7 cellular contexts compared by ENCODE assay signal in the genomic region with DNA sequence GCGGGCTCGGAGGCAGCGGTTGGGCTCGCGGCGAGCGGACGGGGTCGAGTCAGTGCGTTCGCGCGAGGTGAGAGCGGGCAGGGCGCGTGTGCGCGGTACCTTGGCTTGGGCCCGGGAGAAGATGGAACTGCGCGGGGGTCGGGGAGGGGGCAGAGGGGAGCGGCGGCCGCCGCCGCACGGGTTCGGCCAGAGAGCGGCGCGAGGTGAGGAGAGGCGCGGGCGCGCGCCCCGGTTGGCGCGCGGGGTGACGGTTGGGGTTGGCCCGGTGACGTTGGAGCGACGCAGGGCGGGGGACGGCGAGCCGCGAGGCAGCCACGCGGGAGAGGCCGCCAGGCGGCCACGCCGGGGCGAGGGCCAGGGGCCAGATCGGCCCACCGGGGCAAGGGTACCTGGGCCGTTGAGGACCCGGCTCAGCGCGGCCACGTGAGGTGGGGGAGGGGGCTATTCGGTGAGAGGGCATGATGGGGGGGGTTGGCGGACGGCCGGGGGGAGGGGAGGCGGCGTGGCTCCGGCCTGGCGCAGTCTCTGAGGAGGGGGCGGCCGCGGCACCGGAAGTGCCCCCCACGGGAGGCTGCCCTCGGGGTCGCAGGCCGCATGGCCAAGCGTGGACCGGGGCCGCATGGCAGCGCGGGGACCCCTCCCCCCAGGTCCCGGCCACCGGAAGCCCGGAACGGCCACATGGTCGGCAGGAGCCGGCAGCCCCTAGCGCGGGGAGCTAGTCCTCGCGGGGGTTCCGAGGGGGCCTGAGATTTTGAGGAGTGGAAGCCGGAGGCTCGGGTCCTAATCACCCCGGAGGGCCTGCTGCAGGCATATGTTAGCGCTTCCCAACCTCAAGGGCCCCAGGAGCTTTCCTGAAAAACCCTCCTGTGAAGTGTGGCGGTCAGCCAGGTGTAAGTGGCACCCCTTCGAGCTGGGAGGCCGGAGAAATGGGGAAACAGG. TPM values are rescaled to one million over a fixed set of nuclear protein-coding genes. Genes with fewer than 3 reads are reported as not detected.
DNase-seq lines count a peak whose midpoint lies in the region; ATAC-seq and TF ChIP-seq lines count a peak whose summit lies in the region.

No MANE protein-coding gene starts in this region.

- H3K4me3 Mint-ChIP-seq in activated T-helper 1 cell treated with anti-CD3 and anti-CD28 coated beads, Interleukin-12 subunit alpha, Interleukin-12 subunit beta, Interleukin-2, Interleukin-4 antibody, amounts not matched to agents 30 ng/mL and 10 ng/mL and 1 ng/mL, durations not matched to agents 14 hours and 24 hours and 36 hours = peak overlapping the region; percentile 94
- peak overlapping the region; percentile 94 for H3K4me3 Mint-ChIP-seq in nephron progenitor cell

- peaks cover 10 to 17% of the 10 kb centered on the region in 2 donors for H3K4me1 ChIP-seq in uterus

- no peaks in the 10 kb centered on the region for H3K9me3 ChIP-seq in uterus

- H3K36me3 Mint-ChIP-seq in activated T-helper 1 cell treated with anti-CD3 and anti-CD28 coated beads, Interleukin-12 subunit alpha, Interleukin-12 subunit beta, Interleukin-2, Interleukin-4 antibody, amounts not matched to agents 30 ng/mL and 10 ng/mL and 1 ng/mL, durations not matched to agents 14 hours and 24 hours and 36 hours (ENCODE audit: low read depth) = peaks cover 41% of the 10 kb centered on the region
- H3K36me3 Mint-ChIP-seq in nephron progenitor cell (ENCODE audit: low read depth) = peaks cover 37% of the 10 kb centered on the region

- TF ChIP-seq POLR2A in uterus (IDR thresholded peaks at IDR 0.05) = no peak

- peaks cover 32% of the 10 kb centered on the region for H3K4me1 Mint-ChIP-seq in activated T-helper 1 cell treated with anti-CD3 and anti-CD28 coated beads, Interleukin-12 subunit alpha, Interleukin-12 subunit beta, Interleukin-2, Interleukin-4 antibody, amounts not matched to agents 30 ng/mL and 10 ng/mL and 1 ng/mL, durations not matched to agents 14 hours and 24 hours and 36 hours (ENCODE audit: low read depth)
- H3K4me1 Mint-ChIP-seq in nephron progenitor cell = peaks cover 40% of the 10 kb centered on the region

- H3K9me3 Mint-ChIP-seq in activated T-helper 1 cell treated with anti-CD3 and anti-CD28 coated beads, Interleukin-12 subunit alpha, Interleukin-12 subunit beta, Interleukin-2, Interleukin-4 antibody, amounts not matched to agents 30 ng/mL and 10 ng/mL and 1 ng/mL, durations not matched to agents 14 hours and 24 hours and 36 hours = no peaks in the 10 kb centered on the region
- peaks cover 4% of the 10 kb centered on the region for H3K9me3 Mint-ChIP-seq in nephron progenitor cell

- peaks cover 4% of the 10 kb centered on the region for H3K27me3 Mint-ChIP-seq in activated T-helper 1 cell treated with anti-CD3 and anti-CD28 coated beads, Interleukin-12 subunit alpha, Interleukin-12 subunit beta, Interleukin-2, Interleukin-4 antibody, amounts not matched to agents 30 ng/mL and 10 ng/mL and 1 ng/mL, durations not matched to agents 14 hours and 24 hours and 36 hours (ENCODE audit: insufficient read depth)
- H3K27me3 Mint-ChIP-seq in nephron progenitor cell (ENCODE audit: low read depth, poor library complexity) = peaks cover 9% of the 10 kb centered on the region

- H3K27me3 ChIP-seq in uterus = no peaks in the 10 kb centered on the region

- TF ChIP-seq CTCF in fibroblast of the aortic adventitia (IDR thresholded peaks at IDR 0.05; ENCODE audit: insufficient read depth, low read length) = no peak
- TF ChIP-seq CTCF in nephron progenitor cell (IDR thresholded peaks at IDR 0.05) = no peak
- no peak for TF ChIP-seq CTCF in uterus (IDR thresholded peaks at IDR 0.05)
- TF ChIP-seq CTCF in GM20000 (IDR thresholded peaks at IDR 0.05; ENCODE audit: extremely low read depth, missing control alignments) = no peak

- H3K4me3 ChIP-seq in fibroblast of the aortic adventitia (ENCODE audit: low read depth, low read length) (peak overlapping the region; percentile 91), uterus (peak overlapping the region; percentile 64 to 100)

- H3K36me3 ChIP-seq in uterus = no peaks in the 10 kb centered on the region

- peak overlapping the region; percentile 98 to 99 for H3K27ac ChIP-seq in uterus

- intact Hi-C loops in activated T-helper 1 cell treated with anti-CD3 and anti-CD28 coated beads, Interleukin-12 subunit alpha, Interleukin-12 subunit beta, Interleukin-2, Interleukin-4 antibody, amounts not matched to agents 30 ng/mL and 10 ng/mL and 1 ng/mL, durations not matched to agents 14 hours and 24 hours and 36 hours (cut with micrococcal nuclease) = loop anchor here (1.0 to 5.0 kb wide), 17 partner anchors 7 to 549 kb away; a partner anchor contains a TSS
- intact Hi-C loops in uterus (cut with DNase I; ENCODE audit: low total_unique reads) = no loop called here

- ATAC-seq in GM21360 (IDR thresholded peaks at IDR 0.05; ENCODE audit: unreplicated experiment) = peak; percentile 3

- H3K27ac Mint-ChIP-seq in activated T-helper 1 cell treated with anti-CD3 and anti-CD28 coated beads, Interleukin-12 subunit alpha, Interleukin-12 subunit beta, Interleukin-2, Interleukin-4 antibody, amounts not matched to agents 30 ng/mL and 10 ng/mL and 1 ng/mL, durations not matched to agents 14 hours and 24 hours and 36 hours = peak overlapping the region; percentile 100
- peak overlapping the region; percentile 98 for H3K27ac Mint-ChIP-seq in nephron progenitor cell

- DNase-seq in NCI-H2171 treated with DMSO at 0.1 percent for 48 hours (lab: John Stamatoyannopoulos, UW) = peak; percentile 60
- DNase-seq in activated T-helper 1 cell treated with anti-CD3 and anti-CD28 coated beads, Interleukin-12 subunit alpha, Interleukin-12 subunit beta, Interleukin-2, Interleukin-4 antibody, amounts not matched to agents 30 ng/mL and 10 ng/mL and 1 ng/mL, durations not matched to agents 14 hours and 24 hours and 36 hours (ENCODE audit: low spot score) = peak; percentile 50
- peak; percentile 34 for DNase-seq in fibroblast of the aortic adventitia (ENCODE audit: low read depth)
- DNase-seq in nephron progenitor cell = peak; percentile 47
- DNase-seq in uterus = peak; percentile 52 to 68
- DNase-seq in GM20000 (ENCODE audit: low spot score) = no peak

RNA-seq across cellular contexts. Expression of a gene that starts 0.5 kb away (rescaled TPM):
- total RNA-seq in activated T-helper 1 cell treated with anti-CD3 and anti-CD28 coated beads, Interleukin-12 subunit alpha, Interleukin-12 subunit beta, Interleukin-2, Interleukin-4 antibody, amounts not matched to agents 30 ng/mL and 10 ng/mL and 1 ng/mL, durations not matched to agents 14 hours and 24 hours and 36 hours = 1,241 and 1,262 TPM in 2 replicates
- total RNA-seq in fibroblast of the aortic adventitia (ENCODE audit: low replicate concordance) = 78.3 and 1,006 TPM in 2 replicates
- total RNA-seq in uterus = 100 to 1,000 TPM in 3 of 4 donors, 10 to 100 TPM in 1; 75.3 to 219 (median 198) TPM

RNA-seq across cellular contexts. Expression of a gene that starts 7.2 kb away (rescaled TPM):
- 52.3 and 59.0 TPM in 2 replicates for total RNA-seq in activated T-helper 1 cell treated with anti-CD3 and anti-CD28 coated beads, Interleukin-12 subunit alpha, Interleukin-12 subunit beta, Interleukin-2, Interleukin-4 antibody, amounts not matched to agents 30 ng/mL and 10 ng/mL and 1 ng/mL, durations not matched to agents 14 hours and 24 hours and 36 hours
- total RNA-seq in fibroblast of the aortic adventitia (ENCODE audit: low replicate concordance) (28.4 and 69.1 TPM in 2 replicates), uterus (10 to 100 TPM; 34.0 to 68.3 (median 43.9) TPM)

RNA-seq across cellular contexts. Expression of a gene that starts 13.5 kb away (rescaled TPM):
- total RNA-seq in activated T-helper 1 cell treated with anti-CD3 and anti-CD28 coated beads, Interleukin-12 subunit alpha, Interleukin-12 subunit beta, Interleukin-2, Interleukin-4 antibody, amounts not matched to agents 30 ng/mL and 10 ng/mL and 1 ng/mL, durations not matched to agents 14 hours and 24 hours and 36 hours = 0.36 TPM in 1 of 2 replicates, not detected in the other
- total RNA-seq in fibroblast of the aortic adventitia (ENCODE audit: low replicate concordance) (not detected in 2 replicates), uterus (1 to 10 TPM in 2 of 4 donors, not detected in 2; 2.4 to 4.4 TPM)

RNA-seq across cellular contexts. Expression of a gene that starts 21.2 kb away (rescaled TPM):
- 57.1 and 60.9 TPM in 2 replicates for total RNA-seq in activated T-helper 1 cell treated with anti-CD3 and anti-CD28 coated beads, Interleukin-12 subunit alpha, Interleukin-12 subunit beta, Interleukin-2, Interleukin-4 antibody, amounts not matched to agents 30 ng/mL and 10 ng/mL and 1 ng/mL, durations not matched to agents 14 hours and 24 hours and 36 hours
- total RNA-seq in fibroblast of the aortic adventitia (ENCODE audit: low replicate concordance) (17.4 and 17.7 TPM in 2 replicates), uterus (10 to 100 TPM; 12.4 to 64.7 (median 34.1) TPM)

RNA-seq across cellular contexts. Expression of a gene that starts 26.4 kb away (rescaled TPM):
- 0.17 and 0.31 TPM in 2 replicates for total RNA-seq in activated T-helper 1 cell treated with anti-CD3 and anti-CD28 coated beads, Interleukin-12 subunit alpha, Interleukin-12 subunit beta, Interleukin-2, Interleukin-4 antibody, amounts not matched to agents 30 ng/mL and 10 ng/mL and 1 ng/mL, durations not matched to agents 14 hours and 24 hours and 36 hours
- total RNA-seq in fibroblast of the aortic adventitia (ENCODE audit: low replicate concordance) = 0.18 TPM in 1 of 2 replicates, not detected in the other
- 10 to 100 TPM in 2 of 4 donors, 1 to 10 TPM in 2; 1.8 to 25.9 (median 12.6) TPM for total RNA-seq in uterus
